In the genomic region with DNA sequence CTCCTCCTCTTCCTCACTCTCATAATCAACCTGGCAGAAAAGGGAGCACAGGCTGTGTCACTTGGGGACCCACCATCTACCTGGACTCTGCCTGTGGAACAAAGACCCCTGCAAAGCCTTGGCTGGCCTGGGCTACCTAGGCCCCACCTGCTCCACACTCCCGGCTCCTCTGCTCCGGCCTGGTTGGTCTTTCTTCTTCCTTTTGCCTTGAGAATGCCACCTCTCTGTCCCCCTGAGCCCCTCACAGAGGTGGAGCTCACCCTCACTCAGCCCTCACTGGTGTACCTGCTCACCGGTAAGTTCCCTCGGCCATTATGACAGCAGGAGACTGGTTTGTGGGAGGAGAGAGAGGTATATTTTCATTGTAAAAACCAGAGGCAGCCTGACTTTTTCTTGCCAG, we compare ENCODE assay signal across 15 cellular contexts.
"Had no signal": no experiment of that assay in that cellular context is flagged by ENCODE, and none has a peak within 500 bp of the region (broad histone marks: within the 10 kb centered on the region; RNA-seq: fewer than 3 reads in every experiment).

No MANE protein-coding gene starts in this region.

- H3K27ac Mint-ChIP-seq: activated CD4-positive, alpha-beta T cell treated with anti-CD3 and anti-CD28 coated beads for 36 hours had no signal

- H3K9me3 Mint-ChIP-seq: brain had no signal

- H3K27me3 Mint-ChIP-seq: activated CD4-positive, alpha-beta T cell treated with anti-CD3 and anti-CD28 coated beads for 36 hours; brain had no signal

- FAIRE-seq: endothelial cell of umbilical vein had no signal

- ATAC-seq: activated CD4-positive, alpha-beta T cell treated with anti-CD3 and anti-CD28 coated beads for 36 hours; upper lobe of right lung had no signal

- DNase-seq: activated CD4-positive, alpha-beta T cell treated with anti-CD3 and anti-CD28 coated beads for 36 hours; activated naive CD4-positive, alpha-beta T cell treated with Interleukin-2 at 50 U/mL for 16 hours; amniotic stem cell; central memory CD4-positive, alpha-beta T cell; colonic mucosa; esophagus squamous epithelium; islet precursor cell; midbrain; retina; stimulated activated CD4-positive, alpha-beta T cell treated with anti-CD3 and anti-CD28 coated beads, Interleukin-4, amount 100 ng/mL, for 1 hour; stimulated activated naive CD4-positive, alpha-beta T cell treated with Interleukin-2 at 50 U/mL for 16 hours; T-helper 2 cell; upper lobe of right lung had no signal

- H3K4me3 Mint-ChIP-seq: activated CD4-positive, alpha-beta T cell treated with anti-CD3 and anti-CD28 coated beads for 36 hours; brain had no signal
